In the genomic region with DNA sequence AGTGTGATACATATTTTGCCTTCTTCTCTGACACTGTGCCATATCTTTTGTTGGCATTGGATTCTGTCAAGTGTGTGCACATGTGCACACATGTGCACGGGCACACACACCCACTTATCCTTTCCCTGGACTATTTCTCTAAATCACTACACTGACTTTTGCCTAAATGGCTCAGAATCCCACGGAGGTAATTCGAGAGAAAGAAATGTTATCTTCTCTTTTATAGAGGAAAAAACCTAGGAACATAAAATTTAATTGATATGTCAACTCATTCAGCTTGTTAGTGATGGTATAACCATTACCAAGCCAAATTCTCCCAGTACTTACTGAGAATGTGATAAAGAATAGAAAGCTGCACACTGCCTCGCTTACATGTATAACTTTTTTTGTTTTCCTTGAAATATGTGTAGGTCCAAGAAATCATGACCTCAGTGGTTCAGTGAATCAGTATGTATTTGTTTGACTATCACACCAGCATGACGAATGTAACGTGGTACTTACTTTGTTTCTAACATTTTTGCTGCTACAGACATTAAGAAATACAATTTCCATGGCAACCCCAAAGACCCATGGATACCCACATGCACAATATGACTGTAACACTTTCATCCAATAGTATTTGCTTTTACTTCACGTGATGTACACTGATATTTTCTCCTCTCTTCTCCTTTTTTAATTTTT, we compare ENCODE assay signal across 21 cellular contexts.
DNase-seq lines count a peak whose midpoint lies in the region; ATAC-seq and TF ChIP-seq lines count a peak whose summit lies in the region.
"Had no signal": no experiment of that assay in that cellular context is flagged by ENCODE, and none has a peak within 500 bp of the region (broad histone marks: within the 10 kb centered on the region; RNA-seq: fewer than 3 reads in every experiment).

No MANE protein-coding gene starts in this region.

- no peak for TF ChIP-seq RAD21 in HCT116 (IDR thresholded peaks at IDR 0.05; ENCODE audit: low read depth)

- POLR2A ChIA-PET in HCT116 (lab: Charles Lee) (interaction anchor here (1.9 kb wide), 1 partner anchor 19 kb away, joined by 4 read pairs; no protein-coding TSS in a partner anchor), HEK293 (lab: Yijun Ruan, JAX) (no interaction called here)

- H3K4me2 ChIP-seq in HCT116 (ENCODE audit: low read length): 0 out of 2 replicates have a peak overlapping the region, but pooled peaks have one; percentile 1

- ATAC-seq in HCT116: no peak
- ATAC-seq in left colon: peak; percentile 75
- ATAC-seq in activated T-cell treated with anti-CD3 and anti-CD28 coated beads, Interleukin-2, amount 50 U/mL, for 72 hours (replicated peaks in 1 of 2): no peak
- no peak for ATAC-seq in HG03095 (IDR thresholded peaks at IDR 0.05; ENCODE audit: unreplicated experiment)

- H4K20me1 ChIP-seq in HCT116 (ENCODE audit: insufficient read depth): no peaks in the 10 kb centered on the region

- no peak overlapping the region for H3K27ac Mint-ChIP-seq in activated T-cell treated with anti-CD3 and anti-CD28 coated beads, Interleukin-2, amount 50 U/mL, for 72 hours
- H3K27ac Mint-ChIP-seq: CD8-positive, alpha-beta memory T cell; IgD-negative memory B cell had no signal

- H3K27me3 Mint-ChIP-seq in activated T-cell treated with anti-CD3 and anti-CD28 coated beads, Interleukin-2, amount 50 U/mL, for 72 hours (ENCODE audit: low read depth): no peaks in the 10 kb centered on the region
- H3K27me3 Mint-ChIP-seq: CD4-positive, CD25-positive, alpha-beta regulatory T cell; CD8-positive, alpha-beta memory T cell; IgD-negative memory B cell had no signal

- H3K36me3 Mint-ChIP-seq in activated T-cell treated with anti-CD3 and anti-CD28 coated beads, Interleukin-2, amount 50 U/mL, for 72 hours (ENCODE audit: insufficient read depth in 2 of 2): peaks cover 0 to 1% of the 10 kb centered on the region in 2 donors
- H3K36me3 Mint-ChIP-seq: CD4-positive, CD25-positive, alpha-beta regulatory T cell; CD8-positive, alpha-beta memory T cell; IgD-negative memory B cell had no signal

- DNase-seq in HCT116 (ENCODE audit: low read depth, low spot score) (no peak), NCI-H460 (ENCODE audit: extremely low read depth, low read depth) (peak; percentile 45), left colon (no peak), NCI-H2081 treated with DMSO at 0.1 percent for 48 hours (lab: John Stamatoyannopoulos, UW) (no peak), NCI-H1417 treated with DMSO at 0.1 percent for 48 hours (lab: John Stamatoyannopoulos, UW) (no peak)
- DNase-seq in activated T-cell treated with anti-CD3 and anti-CD28 coated beads, Interleukin-2, amount 50 U/mL, for 72 hours: no peak
- DNase-seq: ACHN; BE2C; C1 segment of cervical spinal cord; CD4-positive, CD25-positive, alpha-beta regulatory T cell; CD8-positive, alpha-beta memory T cell; COR-L47; DMS 273 treated with DMSO at 0.1 percent for 48 hours; DMS53; GM23248; KBM-7 had no signal

- TF ChIP-seq CTCF in HCT116 (IDR thresholded peaks at IDR 0.05 in 2 of 3, conservative IDR thresholded peaks at IDR 0.05 in 1 of 3; ENCODE audit: borderline replicate concordance in 1 of 3, insufficient read depth in 1 of 3, low read depth in 2 of 3, low read length in 2 of 3) (no peak), HEK293 (tag by site-specific recombination; IDR thresholded peaks at IDR 0.05) (no peak)

- H3K79me2 ChIP-seq in HCT116 (ENCODE audit: insufficient read depth, low read length): peaks cover 67% of the 10 kb centered on the region

- H3K9me2 ChIP-seq in HCT116 (ENCODE audit: insufficient read depth): no peaks in the 10 kb centered on the region

- RAD21 ChIA-PET in HCT116 (lab: Charles Lee; ENCODE audit: low non-redundant PET in 1 of 2, low total read pairs in 2 of 2, uncharacterized antibody in 2 of 2, unreplicated experiment in 2 of 2): no interaction called here

- no peak overlapping the region for H3K9ac ChIP-seq in HCT116 (ENCODE audit: low read length)
- H3K9ac ChIP-seq: GM23248 had no signal

- no peak overlapping the region for H3K4me3 Mint-ChIP-seq in activated T-cell treated with anti-CD3 and anti-CD28 coated beads, Interleukin-2, amount 50 U/mL, for 72 hours
- H3K4me3 Mint-ChIP-seq: CD4-positive, CD25-positive, alpha-beta regulatory T cell; CD8-positive, alpha-beta memory T cell; IgD-negative memory B cell had no signal

- CTCF ChIA-PET in HCT116 (lab: Charles Lee): no interaction called here
- CTCF ChIA-PET in HEK293 (lab: Yijun Ruan, JAX): no interaction called here

- H3K27ac ChIP-seq in HCT116 (ENCODE audit: low read depth, low read length): no peak overlapping the region; the same call in 1 of the 2 replicates
- no peak overlapping the region for H3K27ac ChIP-seq in HEK293 (ENCODE audit: extremely low read depth, low read depth, low read length)
- H3K27ac ChIP-seq: GM23248, HL-60 had no signal

- H3K9me3 Mint-ChIP-seq in activated T-cell treated with anti-CD3 and anti-CD28 coated beads, Interleukin-2, amount 50 U/mL, for 72 hours: peaks cover 8 to 9% of the 10 kb centered on the region in 2 donors

- no peaks in the 10 kb centered on the region for H3K4me1 Mint-ChIP-seq in activated T-cell treated with anti-CD3 and anti-CD28 coated beads, Interleukin-2, amount 50 U/mL, for 72 hours (ENCODE audit: low read depth)
- H3K4me1 Mint-ChIP-seq: CD4-positive, CD25-positive, alpha-beta regulatory T cell; CD8-positive, alpha-beta memory T cell; IgD-negative memory B cell had no signal

- BruUV-seq in HCT116 (replicated peaks; lab: Mats Ljungman, UMichigan): no TSS peak

- intact Hi-C loops in HCT116 (cut with micrococcal nuclease): no loop called here
- intact Hi-C loops in left colon (cut with DNase I, micrococcal nuclease): no loop called here

- H3K36me3 ChIP-seq in HCT116 (ENCODE audit: control insufficient read depth in 1 of 2, insufficient read depth in 2 of 2, low read length in 2 of 2) (peaks cover 0 to 6% of the 10 kb centered on the region in 2 experiments; a peak in 1 of 4 replicates), HEK293 (ENCODE audit: control insufficient read depth in 2 of 2, insufficient read depth in 1 of 2, low read length in 2 of 2) (no peaks in the 10 kb centered on the region)
- H3K36me3 ChIP-seq: BE2C, HAP-1 had no signal

- H3K4me1 ChIP-seq in HCT116 (ENCODE audit: control insufficient read depth in 1 of 2, insufficient read depth in 2 of 2, low read length in 2 of 2): peaks cover 47 to 56% of the 10 kb centered on the region in 2 experiments
- H3K4me1 ChIP-seq in HEK293 (ENCODE audit: control insufficient read depth, insufficient read depth, low read length): peaks cover 2% of the 10 kb centered on the region; the same call in 1 of the 2 replicates
- H3K4me1 ChIP-seq: BE2C, HAP-1 had no signal

- no peak for TF ChIP-seq POLR2A in HCT116 (IDR thresholded peaks at IDR 0.05; ENCODE audit: borderline replicate concordance, extremely low read depth, insufficient read depth, insufficient read length)

- peaks cover 0 to 6% of the 10 kb centered on the region in 2 experiments; a peak in 1 of 4 replicates for H3K9me3 ChIP-seq in HCT116 (ENCODE audit: control insufficient read depth in 1 of 2, insufficient read depth in 1 of 2, low read depth in 1 of 2, low read length in 2 of 2)
- H3K9me3 ChIP-seq in HEK293 (ENCODE audit: control insufficient read depth, insufficient read depth, low read depth, low read length): no peaks in the 10 kb centered on the region
- H3K9me3 ChIP-seq: BE2C, HAP-1 had no signal

- H3K27me3 ChIP-seq in HCT116 (ENCODE audit: insufficient read depth, low read length): no peaks in the 10 kb centered on the region
- H3K27me3 ChIP-seq: BE2C had no signal

- H3K4me3 ChIP-seq in HCT116 (replicated peaks in 1 of 2; ENCODE audit: low read depth in 1 of 2, low read length in 2 of 2): no peak overlapping the region
- no peak overlapping the region for H3K4me3 ChIP-seq in HEK293 (ENCODE audit: low read depth, low read length)
- H3K4me3 ChIP-seq: GM23248, HAP-1 had no signal

- no peak overlapping the region for H2AFZ ChIP-seq in HCT116 (ENCODE audit: low read depth, low read length, poor library complexity, severe bottlenecking)
- H2AFZ ChIP-seq: GM23248 had no signal

TF ChIP-seq in HCT116, 20 proteins besides CTCF, POLR2A, EP300 and RAD21 (continues in another document):
- no peak for TF ChIP-seq JUND (IDR thresholded peaks at IDR 0.05)
- no peak for TF ChIP-seq EGR1 (IDR thresholded peaks at IDR 0.05; ENCODE audit: low read depth)

TF ChIP-seq in HEK293, 187 proteins besides CTCF, POLR2A, EP300 and RAD21 (continues in another document):
- TF ChIP-seq ZNF302 (tag by site-specific recombination; IDR thresholded peaks at IDR 0.05; ENCODE audit: low read depth): no peak
- no peak for TF ChIP-seq ZNF350 (tag by site-specific recombination; IDR thresholded peaks at IDR 0.05)
- no peak for TF ChIP-seq ZNF354C (tag by site-specific recombination; IDR thresholded peaks at IDR 0.05; ENCODE audit: borderline replicate concordance, low read depth)
- no peak for TF ChIP-seq ZNF37A (tag by site-specific recombination; IDR thresholded peaks at IDR 0.05)
- no peak for TF ChIP-seq TRIM28 (IDR thresholded peaks at IDR 0.05; ENCODE audit: borderline replicate concordance, low read length)
- TF ChIP-seq ZSCAN4 (tag by site-specific recombination; IDR thresholded peaks at IDR 0.05): peak; percentile 60
- no peak for TF ChIP-seq BCL11B (tag by site-specific recombination; IDR thresholded peaks at IDR 0.05; ENCODE audit: low read depth)
- peak; percentile 73; the same call in 1 of the 2 replicates for TF ChIP-seq ZNF580 (tag by site-specific recombination; IDR thresholded peaks at IDR 0.05)
- TF ChIP-seq ZNF114 (tag by site-specific recombination; IDR thresholded peaks at IDR 0.05): no peak
- no peak for TF ChIP-seq ZNF530 (tag by site-specific recombination; IDR thresholded peaks at IDR 0.05; ENCODE audit: low read depth)
- TF ChIP-seq FEZF1 (tag by site-specific recombination; IDR thresholded peaks at IDR 0.05): peak; percentile 56; the same call in 1 of the 2 replicates
- no peak for TF ChIP-seq ZNF529 (tag by site-specific recombination; IDR thresholded peaks at IDR 0.05; ENCODE audit: insufficient replicate concordance)
- no peak for TF ChIP-seq ZNF558 (tag by site-specific recombination; IDR thresholded peaks at IDR 0.05)
- TF ChIP-seq GLI2 (tag by site-specific recombination; IDR thresholded peaks at IDR 0.05; ENCODE audit: borderline replicate concordance, low read depth): no peak
